Comparison of ENCODE assay signal across 8 cellular contexts in genomic region chr9:115591584-115591984, GRCh38.
DNase-seq lines count a peak whose midpoint lies in the region; ATAC-seq and TF ChIP-seq lines count a peak whose summit lies in the region.

No MANE protein-coding gene starts in this region.

- ATAC-seq in GM18870 (IDR thresholded peaks at IDR 0.05; ENCODE audit: unreplicated experiment) (peak; percentile 38), RWPE2 (ENCODE audit: low read depth) (peak; percentile 94), GM21367 (IDR thresholded peaks at IDR 0.05; ENCODE audit: unreplicated experiment) (no peak), GM21786 (IDR thresholded peaks at IDR 0.05; ENCODE audit: unreplicated experiment) (no peak)

- no peaks in the 10 kb centered on the region for H3K27me3 ChIP-seq in RWPE2 (ENCODE audit: insufficient read depth, poor library complexity, severe bottlenecking)

- DNase-seq in AG04449 (ENCODE audit: low read depth, low spot score) (peak; percentile 99), NCI-H1105 (lab: John Stamatoyannopoulos, UW) (peak; percentile 83), RWPE2 (ENCODE audit: low spot score) (peak; percentile 80), erythroblast (lab: John Stamatoyannopoulos, UW) (peak; percentile 26 to 42), middle frontal gyrus (ENCODE audit: extremely low spot score, low spot score) (peak; percentile 28)

- H3K4me3 ChIP-seq in AG04449 (ENCODE audit: low read depth, low read length) (no peak overlapping the region), RWPE2 (ENCODE audit: severe bottlenecking) (no peak overlapping the region)

- no peak for TF ChIP-seq POLR2A in erythroblast (IDR thresholded peaks at IDR 0.05; ENCODE audit: low read length)

- H3K4me1 ChIP-seq in RWPE2 (ENCODE audit: insufficient read depth, poor library complexity, severe bottlenecking): peaks cover 29% of the 10 kb centered on the region

- TF ChIP-seq CTCF in AG04449 (IDR thresholded peaks at IDR 0.05; ENCODE audit: insufficient read depth, low read length, missing control alignments) (peak; percentile 74), RWPE2 (IDR thresholded peaks at IDR 0.05; ENCODE audit: poor library complexity, severe bottlenecking) (peak; percentile 97)

- CTCF ChIA-PET in AG04449 (lab: Yijun Ruan, JAX): interaction anchor here (0.7 to 10.1 kb wide), 36 partner anchors 10 to 1269 kb away, joined by 3 to 172 read pairs (median 3); partner anchors contain the start of gene PAPPA

- H3K9me3 ChIP-seq in RWPE2 (ENCODE audit: severe bottlenecking): no peaks in the 10 kb centered on the region

- H3K36me3 ChIP-seq in RWPE2 (ENCODE audit: low read depth): no peaks in the 10 kb centered on the region

- POLR2A ChIA-PET in AG04449 (lab: Yijun Ruan, JAX): interaction anchor here (0.5 to 1.2 kb wide), 5 partner anchors 81 to 643 kb away, joined by 3 to 6 read pairs (median 3); no protein-coding TSS in a partner anchor

- H3K27ac ChIP-seq in RWPE2 (ENCODE audit: poor library complexity, severe bottlenecking): peak overlapping the region; percentile 62

Comparison
In these comparisons a context has a peak if more than half of its experiments do, and no peak if none do; other contexts are left out.
1. DNase-seq: peak in every context shown above with its lines; median percentile 99 in AG04449; 83 in NCI-H1105; 80 in RWPE2; 34 in erythroblast; 28 in middle frontal gyrus.
2. ATAC-seq: peak in GM18870 (single experiment) and RWPE2 (single experiment); none in GM21367 (single experiment) and GM21786 (single experiment).